1 cellular context compared by ENCODE assay signal in the genomic region with DNA sequence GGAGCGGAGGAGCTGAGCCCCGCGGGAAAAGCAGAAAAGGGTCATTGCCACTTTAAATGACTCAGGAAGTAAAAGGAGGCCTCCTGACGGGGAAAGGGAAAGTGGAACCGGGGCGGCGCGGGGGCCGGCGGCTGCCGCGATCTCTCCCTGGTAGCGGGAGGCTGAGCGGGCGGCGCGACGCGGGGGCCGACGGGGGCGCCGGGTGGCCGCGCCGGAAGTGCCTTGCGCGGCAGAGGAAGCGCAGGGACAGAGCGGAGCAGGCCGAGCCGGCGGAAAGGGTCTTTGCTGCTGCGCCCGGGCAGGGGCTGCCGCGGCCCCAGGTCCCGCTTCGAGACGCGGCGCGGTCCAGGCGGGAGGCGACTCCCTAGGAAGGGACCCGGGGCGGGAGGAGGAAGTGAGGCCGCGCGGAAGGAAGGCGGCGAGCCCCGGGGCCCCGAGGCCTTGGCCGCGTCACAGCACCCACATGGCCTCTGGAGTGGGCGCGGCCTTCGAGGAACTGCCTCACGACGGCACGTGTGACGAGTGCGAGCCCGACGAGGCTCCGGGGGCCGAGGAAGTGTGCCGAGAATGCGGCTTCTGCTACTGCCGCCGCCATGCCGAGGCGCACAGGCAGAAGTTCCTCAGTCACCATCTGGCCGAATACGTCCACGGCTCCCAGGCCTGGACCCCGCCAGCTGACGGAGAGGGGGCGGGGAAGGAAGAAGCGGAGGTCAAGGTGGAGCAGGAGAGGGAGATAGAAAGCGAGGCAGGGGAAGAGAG.
TF ChIP-seq lines count a peak whose summit lies in the region.

A gene with protein sequence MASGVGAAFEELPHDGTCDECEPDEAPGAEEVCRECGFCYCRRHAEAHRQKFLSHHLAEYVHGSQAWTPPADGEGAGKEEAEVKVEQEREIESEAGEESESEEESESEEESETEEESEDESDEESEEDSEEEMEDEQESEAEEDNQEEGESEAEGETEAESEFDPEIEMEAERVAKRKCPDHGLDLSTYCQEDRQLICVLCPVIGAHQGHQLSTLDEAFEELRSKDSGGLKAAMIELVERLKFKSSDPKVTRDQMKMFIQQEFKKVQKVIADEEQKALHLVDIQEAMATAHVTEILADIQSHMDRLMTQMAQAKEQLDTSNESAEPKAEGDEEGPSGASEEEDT (plus strand): TSS at position 127 of the 759 bp plus-strand sequence. CDS start 337 bp downstream, at position 464.

TF ChIP-seq in SK-N-SH treated with all-trans-retinoic acid at 6 μM for 48 hours, 23 proteins besides CTCF, POLR2A, EP300 and RAD21 (continued from another document):
- TF ChIP-seq, protein P1, sequence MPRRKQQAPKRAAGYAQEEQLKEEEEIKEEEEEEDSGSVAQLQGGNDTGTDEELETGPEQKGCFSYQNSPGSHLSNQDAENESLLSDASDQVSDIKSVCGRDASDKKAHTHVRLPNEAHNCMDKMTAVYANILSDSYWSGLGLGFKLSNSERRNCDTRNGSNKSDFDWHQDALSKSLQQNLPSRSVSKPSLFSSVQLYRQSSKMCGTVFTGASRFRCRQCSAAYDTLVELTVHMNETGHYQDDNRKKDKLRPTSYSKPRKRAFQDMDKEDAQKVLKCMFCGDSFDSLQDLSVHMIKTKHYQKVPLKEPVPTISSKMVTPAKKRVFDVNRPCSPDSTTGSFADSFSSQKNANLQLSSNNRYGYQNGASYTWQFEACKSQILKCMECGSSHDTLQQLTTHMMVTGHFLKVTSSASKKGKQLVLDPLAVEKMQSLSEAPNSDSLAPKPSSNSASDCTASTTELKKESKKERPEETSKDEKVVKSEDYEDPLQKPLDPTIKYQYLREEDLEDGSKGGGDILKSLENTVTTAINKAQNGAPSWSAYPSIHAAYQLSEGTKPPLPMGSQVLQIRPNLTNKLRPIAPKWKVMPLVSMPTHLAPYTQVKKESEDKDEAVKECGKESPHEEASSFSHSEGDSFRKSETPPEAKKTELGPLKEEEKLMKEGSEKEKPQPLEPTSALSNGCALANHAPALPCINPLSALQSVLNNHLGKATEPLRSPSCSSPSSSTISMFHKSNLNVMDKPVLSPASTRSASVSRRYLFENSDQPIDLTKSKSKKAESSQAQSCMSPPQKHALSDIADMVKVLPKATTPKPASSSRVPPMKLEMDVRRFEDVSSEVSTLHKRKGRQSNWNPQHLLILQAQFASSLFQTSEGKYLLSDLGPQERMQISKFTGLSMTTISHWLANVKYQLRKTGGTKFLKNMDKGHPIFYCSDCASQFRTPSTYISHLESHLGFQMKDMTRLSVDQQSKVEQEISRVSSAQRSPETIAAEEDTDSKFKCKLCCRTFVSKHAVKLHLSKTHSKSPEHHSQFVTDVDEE (CRISPR knock-in tag; IDR thresholded peaks at IDR 0.05), result peak; percentile 34; the same call in 1 of the 2 replicates
- TF ChIP-seq SNAI2 (CRISPR knock-in tag; IDR thresholded peaks at IDR 0.05) (peak; percentile 35; the same call in 1 of the 2 replicates), CSDC2 (CRISPR knock-in tag; IDR thresholded peaks at IDR 0.05) (0 out of 2 replicates have a peak, but pooled peaks have one; percentile 76), ARNTL (CRISPR knock-in tag; IDR thresholded peaks at IDR 0.05; ENCODE audit: borderline replicate concordance, low read depth) (no peak), ISL1 (CRISPR knock-in tag; IDR thresholded peaks at IDR 0.05) (no peak), ESRRG (CRISPR knock-in tag; IDR thresholded peaks at IDR 0.05) (no peak), ZNF565 (CRISPR knock-in tag; conservative IDR thresholded peaks at IDR 0.05; ENCODE audit: low read depth) (no peak)
